ENCODE assay signal across 8 cellular contexts in genomic region chr5:146667633-146668032, GRCh38.
A peak's percentile ranks its signal among the peaks of the same experiment; 100 is the strongest.
DNase-seq lines count a peak whose midpoint lies in the region; ATAC-seq and TF ChIP-seq lines count a peak whose summit lies in the region.

No MANE protein-coding gene starts in this region.

- H3K4me3 ChIP-seq in dorsolateral prefrontal cortex: peak overlapping the region in 7 of 59 donors; percentile 5 to 24 (median 18)

- no peak for TF ChIP-seq CTCF in dorsolateral prefrontal cortex (IDR thresholded peaks at IDR 0.05 in 54 of 56, conservative IDR thresholded peaks at IDR 0.05 in 2 of 56; ENCODE audit: low read depth in 1 of 56, partially characterized antibody in 56 of 56)

- peak overlapping the region; percentile 21 to 97 (median 90) for H3K27ac ChIP-seq in dorsolateral prefrontal cortex

- ATAC-seq in GM19324 (IDR thresholded peaks at IDR 0.05; ENCODE audit: low FRiP score, unreplicated experiment): no peak

- no peaks in the 10 kb centered on the region for H3K27me3 ChIP-seq in dorsolateral prefrontal cortex

- intact Hi-C loops in dorsolateral prefrontal cortex (cut with DNase I): loop anchor here in 1 of 2 donors (10.0 kb wide), 1 partner anchor 127 kb away; no protein-coding TSS in a partner anchor

- DNase-seq in DMS79 (lab: John Stamatoyannopoulos, UW) (peak; percentile 75), NCI-H345 (lab: John Stamatoyannopoulos, UW) (peak; percentile 66), dorsolateral prefrontal cortex (peak in 4 of 10 donors; percentile 9 to 50 (median 35)), non-pigmented ciliary epithelial cell (ENCODE audit: low read depth) (peak; percentile 40), HuH-7 (ENCODE audit: low spot score) (no peak), GM03348 (ENCODE audit: low spot score) (no peak)
- no peak for DNase-seq in activated CD8-positive, alpha-beta memory T cell treated with anti-CD3 and anti-CD28 coated beads, Interleukin-2, amount 50 U/mL, for 48 hours

Comparison
In these comparisons a context has a peak if more than half of its experiments do, and no peak if none do; other contexts are left out.
1. DNase-seq: peak in DMS79 (single experiment), NCI-H345 (single experiment) and non-pigmented ciliary epithelial cell (single experiment); none in activated CD8-positive, alpha-beta memory T cell treated with anti-CD3 and anti-CD28 coated beads, Interleukin-2, amount 50 U/mL, for 48 hours (single experiment), HuH-7 (single experiment) and GM03348 (single experiment).